8 cellular contexts compared by ENCODE assay signal in genomic region chr19:57499680-57500395, GRCh38. TPM values are rescaled to one million over a fixed set of nuclear protein-coding genes. Genes with fewer than 3 reads are reported as not detected.
A peak's percentile ranks its signal among the peaks of the same experiment; 100 is the strongest.
DNase-seq lines count a peak whose midpoint lies in the region; TF ChIP-seq lines count a peak whose summit lies in the region.
"Not testable (repeated sequence)": the region's sequence is repeated elsewhere in the genome, so short reads cannot be mapped to it uniquely, and the experiment has no call there.

Gene ZNF773, plus strand, starts transcription at chr19:57499938. Its CDS starts 143 bp downstream, at chr19:57500081.

- CTCF ChIA-PET in HEK293T (lab: Yijun Ruan, JAX); activated naive CD4-positive, alpha-beta T cell treated with anti-CD3 and anti-CD28 coated beads for 36 hours (lab: Charles Lee): not testable (repeated sequence)

- H3K9me3 Mint-ChIP-seq in activated naive CD4-positive, alpha-beta T cell treated with anti-CD3 and anti-CD28 coated beads for 36 hours, result peaks cover 56% of the 10 kb centered on the region

- H3K27ac Mint-ChIP-seq in activated naive CD4-positive, alpha-beta T cell treated with anti-CD3 and anti-CD28 coated beads for 36 hours, result peak within 1 kb of the TSS; percentile 75

- POLR2A ChIA-PET in HEK293T (lab: Yijun Ruan, JAX), result interaction anchor here (1.0 kb wide), 1 partner anchor 12 kb away, joined by 3 read pairs; the partner anchor contains the start of gene ZNF419

- DNase-seq in GM03348 (ENCODE audit: low spot score), result peak; percentile 97
- DNase-seq in HEK293T (ENCODE audit: extremely low spot score), result peak; percentile 89
- peak; percentile 98 for DNase-seq in MV-4-11 (lab: John Stamatoyannopoulos, UW)
- peak; percentile 93 for DNase-seq in SK-MEL-5 (ENCODE audit: low read depth, low spot score)
- DNase-seq in activated naive CD4-positive, alpha-beta T cell treated with anti-CD3 and anti-CD28 coated beads for 36 hours, result peak; percentile 97
- DNase-seq in glomerular endothelial cell (ENCODE audit: extremely low read depth, low read depth, low spot score), result peak; percentile 68
- DNase-seq in occipital lobe (lab: John Stamatoyannopoulos, UW), result peak; percentile 73
- DNase-seq in superior temporal gyrus (ENCODE audit: extremely low spot score), result peak; percentile 82

- H3K4me1 Mint-ChIP-seq in activated naive CD4-positive, alpha-beta T cell treated with anti-CD3 and anti-CD28 coated beads for 36 hours (ENCODE audit: low read depth), result peaks cover 22% of the 10 kb centered on the region

- H3K4me3 Mint-ChIP-seq in activated naive CD4-positive, alpha-beta T cell treated with anti-CD3 and anti-CD28 coated beads for 36 hours, result peak within 1 kb of the TSS; percentile 80

- not testable (repeated sequence) for H3K27me3 Mint-ChIP-seq in activated naive CD4-positive, alpha-beta T cell treated with anti-CD3 and anti-CD28 coated beads for 36 hours (ENCODE audit: low read depth)

- in situ Hi-C loops in SK-MEL-5 (cut with HindIII; ENCODE audit: low pct_unique_long_range_greater_than_20kb, low sequenced_read_pairs), result not testable (repeated sequence)

- H3K36me3 Mint-ChIP-seq in activated naive CD4-positive, alpha-beta T cell treated with anti-CD3 and anti-CD28 coated beads for 36 hours (ENCODE audit: low read depth), result peaks cover 50% of the 10 kb centered on the region

- intact Hi-C loops in activated naive CD4-positive, alpha-beta T cell treated with anti-CD3 and anti-CD28 coated beads for 36 hours (cut with micrococcal nuclease), result loop anchor here (1.0 to 2.0 kb wide), 3 partner anchors 27 to 89 kb away; partner anchors contain the start of genes ZNF17, ZNF549 and ZNF550

TF ChIP-seq in HEK293T, 16 proteins besides CTCF, POLR2A, EP300 and RAD21:
- TF ChIP-seq L3MBTL2 (conservative IDR thresholded peaks at IDR 0.05), result peak; percentile 62
- TF ChIP-seq PKNOX1 (IDR thresholded peaks at IDR 0.05), result 0 out of 2 replicates have a peak, but pooled peaks have one; percentile 2
TF ChIP-seq in HEK293T: peak in this region for 2; not testable (repeated sequence) for 14.

RNA-seq across cellular contexts. Expression of gene ZNF773, which starts in this region (rescaled TPM):
- total RNA-seq in SK-MEL-5 (2014; rRNA removed; shearing (Covaris generic)), result 6.6 and 10.0 TPM in 2 replicates
- polyA plus RNA-seq in SK-MEL-5 (2015; cell fraction: cytosol; rRNA removed), result 7.4 and 8.1 TPM in 2 replicates
- 4.6 and 12.0 TPM in 2 replicates for polyA plus RNA-seq in SK-MEL-5 (2015; cell fraction: nucleus; rRNA removed)
- 1 to 10 TPM; 4.2 to 5.0 TPM for total RNA-seq in activated naive CD4-positive, alpha-beta T cell treated with anti-CD3 and anti-CD28 coated beads for 36 hours
- total RNA-seq in glomerular endothelial cell (6.0 and 9.1 TPM in 2 replicates), occipital lobe (26.4 TPM)

Comparison
In these comparisons a context has a peak if more than half of its experiments do, and no peak if none do; other contexts are left out.
1. Peak in every context shown above with its lines: DNase-seq.